In genomic region chr5:144024601-144025000, GRCh38 we compare ENCODE assay signal across 24 cellular contexts.
DNase-seq lines count a peak whose midpoint lies in the region; ATAC-seq, FAIRE-seq and TF ChIP-seq lines count a peak whose summit lies in the region.
"Had no signal": no experiment of that assay in that cellular context is flagged by ENCODE, and none has a peak within 500 bp of the region (broad histone marks: within the 10 kb centered on the region; RNA-seq: fewer than 3 reads in every experiment).

No MANE protein-coding gene starts in this region.

- H3K27ac ChIP-seq in astrocyte (ENCODE audit: low read depth, low read length), result no peak overlapping the region
- H3K27ac ChIP-seq: 22Rv1 had no signal

- H3K27me3 Mint-ChIP-seq in astrocyte (ENCODE audit: low read depth, unreplicated experiment), result no peaks in the 10 kb centered on the region
- H3K27me3 Mint-ChIP-seq in activated CD4-positive, alpha-beta T cell treated with anti-CD3 and anti-CD28 coated beads, Interleukin-2, amount 10 ng/mL, durations not matched to agents 7 days and 5 days, result no peaks in the 10 kb centered on the region
- H3K27me3 Mint-ChIP-seq in effector memory CD8-positive, alpha-beta T cell, result peaks cover 8 to 22% of the 10 kb centered on the region in 2 donors

- CTCF ChIA-PET in activated CD4-positive, alpha-beta T cell treated with anti-CD3 and anti-CD28 coated beads, Interleukin-2, amount 10 ng/mL, durations not matched to agents 7 days and 5 days (lab: Charles Lee), result no interaction called here

- POLR2A ChIA-PET in activated CD4-positive, alpha-beta T cell treated with anti-CD3 and anti-CD28 coated beads, Interleukin-2, amount 10 ng/mL, durations not matched to agents 7 days and 5 days (lab: Charles Lee), result no interaction called here

- no peak for TF ChIP-seq CTCF in astrocyte (IDR thresholded peaks at IDR 0.05; ENCODE audit: insufficient read depth, low read depth, low read length)
- TF ChIP-seq CTCF in omental fat pad (IDR thresholded peaks at IDR 0.05), result no peak

- no peaks in the 10 kb centered on the region for H3K79me2 ChIP-seq in astrocyte (ENCODE audit: insufficient read depth, low read length)

- no peak overlapping the region for H2AFZ ChIP-seq in astrocyte (ENCODE audit: low read depth, low read length)

- DNase-seq in DMS53 (lab: John Stamatoyannopoulos, UW), result peak; percentile 21
- no peak for DNase-seq in DMS53 treated with DMSO at 0.1 percent for 48 hours (lab: John Stamatoyannopoulos, UW; ENCODE audit: unreplicated experiment)
- DNase-seq in astrocyte (ENCODE audit: low read depth), result peak; percentile 27
- peak; percentile 18 for DNase-seq in kidney glomerular epithelial cell (lab: John Stamatoyannopoulos, UW)
- no peak for DNase-seq in activated CD4-positive, alpha-beta T cell treated with anti-CD3 and anti-CD28 coated beads, Interleukin-2, amount 10 ng/mL, durations not matched to agents 7 days and 5 days
- DNase-seq in omental fat pad (ENCODE audit: low spot score), result no peak
- DNase-seq in effector memory CD8-positive, alpha-beta T cell, result no peak
- DNase-seq: BE2C; Caco-2; CD4-positive, alpha-beta T cell; EL; H7; Kasumi-1; MG63; NCI-H1092; NCI-H146; NCI-H2029 treated with DMSO at 0.1 percent for 48 hours; NCI-H2171 treated with DMSO at 0.1 percent for 48 hours; NCI-H510A treated with DMSO at 0.1 percent for 48 hours; NCI-H774; SHP77; SK-N-SH had no signal

- H3K27ac Mint-ChIP-seq in astrocyte (ENCODE audit: unreplicated experiment), result no peak overlapping the region
- no peak overlapping the region for H3K27ac Mint-ChIP-seq in activated CD4-positive, alpha-beta T cell treated with anti-CD3 and anti-CD28 coated beads, Interleukin-2, amount 10 ng/mL, durations not matched to agents 7 days and 5 days
- H3K27ac Mint-ChIP-seq in effector memory CD8-positive, alpha-beta T cell, result no peak overlapping the region
- H3K27ac Mint-ChIP-seq: CD4-positive, alpha-beta T cell had no signal

- FAIRE-seq in astrocyte (lab: Jason Lieb, UNC), result peak; percentile 77

- H3K4me3 Mint-ChIP-seq in astrocyte (ENCODE audit: unreplicated experiment), result no peak overlapping the region
- H3K4me3 Mint-ChIP-seq in activated CD4-positive, alpha-beta T cell treated with anti-CD3 and anti-CD28 coated beads, Interleukin-2, amount 10 ng/mL, durations not matched to agents 7 days and 5 days, result no peak overlapping the region
- H3K4me3 Mint-ChIP-seq in effector memory CD8-positive, alpha-beta T cell, result no peak overlapping the region
- H3K4me3 Mint-ChIP-seq: CD4-positive, alpha-beta T cell had no signal

- H3K4me3 ChIP-seq in astrocyte (ENCODE audit: insufficient read depth, low read depth, low read length), result no peak overlapping the region
- H3K4me3 ChIP-seq: MG63 had no signal

- H3K36me3 ChIP-seq in astrocyte (ENCODE audit: insufficient read depth, low read length), result no peaks in the 10 kb centered on the region
- H3K36me3 ChIP-seq: BE2C, MG63 had no signal

- no peak overlapping the region for H3K9ac ChIP-seq in astrocyte (ENCODE audit: low read length)
- H3K9ac ChIP-seq: SK-N-SH had no signal

- H4K20me1 ChIP-seq in astrocyte (ENCODE audit: insufficient read depth, low read length), result no peaks in the 10 kb centered on the region

- no peak overlapping the region for H3K4me2 ChIP-seq in astrocyte (ENCODE audit: low read length)
- H3K4me2 ChIP-seq: SK-N-SH had no signal

- no peaks in the 10 kb centered on the region for H3K9me3 ChIP-seq in astrocyte (ENCODE audit: insufficient read depth, low read depth, low read length)
- H3K9me3 ChIP-seq: BE2C, Caco-2, SK-N-SH had no signal

- H3K9me3 Mint-ChIP-seq in astrocyte (ENCODE audit: unreplicated experiment), result peaks cover 3% of the 10 kb centered on the region
- H3K9me3 Mint-ChIP-seq in activated CD4-positive, alpha-beta T cell treated with anti-CD3 and anti-CD28 coated beads, Interleukin-2, amount 10 ng/mL, durations not matched to agents 7 days and 5 days, result peaks cover 4% of the 10 kb centered on the region
- no peaks in the 10 kb centered on the region for H3K9me3 Mint-ChIP-seq in effector memory CD8-positive, alpha-beta T cell

- H3K27me3 ChIP-seq in astrocyte (ENCODE audit: insufficient read depth, low read length), result no peaks in the 10 kb centered on the region
- H3K27me3 ChIP-seq: BE2C, MG63 had no signal

- ATAC-seq in GM19397 (IDR thresholded peaks at IDR 0.05; ENCODE audit: unreplicated experiment) (no peak), omental fat pad (ENCODE audit: low FRiP score) (no peak)
- ATAC-seq in effector memory CD8-positive, alpha-beta T cell (replicated peaks), result no peak

- H3K4me1 ChIP-seq in astrocyte (ENCODE audit: insufficient read depth, low read length), result peaks cover 7% of the 10 kb centered on the region
- H3K4me1 ChIP-seq: BE2C, Caco-2 had no signal

- H3K36me3 Mint-ChIP-seq in astrocyte (ENCODE audit: low read depth, unreplicated experiment), result no peaks in the 10 kb centered on the region
- no peaks in the 10 kb centered on the region for H3K36me3 Mint-ChIP-seq in activated CD4-positive, alpha-beta T cell treated with anti-CD3 and anti-CD28 coated beads, Interleukin-2, amount 10 ng/mL, durations not matched to agents 7 days and 5 days (ENCODE audit: low read depth)
- H3K36me3 Mint-ChIP-seq in effector memory CD8-positive, alpha-beta T cell (ENCODE audit: insufficient read depth), result no peaks in the 10 kb centered on the region

- peaks cover 7% of the 10 kb centered on the region for H3K4me1 Mint-ChIP-seq in astrocyte (ENCODE audit: low read depth, unreplicated experiment)
- no peaks in the 10 kb centered on the region for H3K4me1 Mint-ChIP-seq in activated CD4-positive, alpha-beta T cell treated with anti-CD3 and anti-CD28 coated beads, Interleukin-2, amount 10 ng/mL, durations not matched to agents 7 days and 5 days
- no peaks in the 10 kb centered on the region for H3K4me1 Mint-ChIP-seq in effector memory CD8-positive, alpha-beta T cell (ENCODE audit: low read depth in 2 of 2)

Comparison
In these comparisons a context has a peak if more than half of its experiments do, and no peak if none do; other contexts are left out.
1. DNase-seq: peak in DMS53 (single experiment), astrocyte (single experiment) and kidney glomerular epithelial cell (single experiment); none in DMS53 treated with DMSO at 0.1 percent for 48 hours (single experiment), activated CD4-positive, alpha-beta T cell treated with anti-CD3 and anti-CD28 coated beads, Interleukin-2, amount 10 ng/mL, durations not matched to agents 7 days and 5 days (single experiment), omental fat pad (single experiment) and effector memory CD8-positive, alpha-beta T cell (0 of 3).